In genomic region chr7:150879345-150879744, GRCh38 we compare ENCODE assay signal across 19 cellular contexts. TPM values are rescaled to one million over a fixed set of nuclear protein-coding genes. Genes with fewer than 3 reads are reported as not detected.
DNase-seq lines count a peak whose midpoint lies in the region; ATAC-seq and TF ChIP-seq lines count a peak whose summit lies in the region.
"Had no signal": no experiment of that assay in that cellular context is flagged by ENCODE, and none has a peak within 500 bp of the region (broad histone marks: within the 10 kb centered on the region; RNA-seq: fewer than 3 reads in every experiment).

No MANE protein-coding gene starts in this region.

- H3K27ac Mint-ChIP-seq in type B pancreatic cell: no peak overlapping the region
- H3K27ac Mint-ChIP-seq: activated CD4-positive, alpha-beta T cell treated with anti-CD3 and anti-CD28 coated beads, Interleukin-2, amount 10 ng/mL, durations not matched to agents 7 days and 5 days; activated naive CD4-positive, alpha-beta T cell treated with anti-CD3 and anti-CD28 coated beads for 36 hours had no signal

- TF ChIP-seq CTCF in HCT116 (IDR thresholded peaks at IDR 0.05 in 2 of 3, conservative IDR thresholded peaks at IDR 0.05 in 1 of 3; ENCODE audit: borderline replicate concordance in 1 of 3, insufficient read depth in 1 of 3, low read depth in 2 of 3, low read length in 2 of 3): no peak
- no peak for TF ChIP-seq CTCF in fibroblast of pulmonary artery (IDR thresholded peaks at IDR 0.05; ENCODE audit: low read length, missing control alignments)
- peak; percentile 23 for TF ChIP-seq CTCF in type B pancreatic cell (conservative IDR thresholded peaks at IDR 0.05)

- no peak overlapping the region for H3K4me3 Mint-ChIP-seq in type B pancreatic cell
- H3K4me3 Mint-ChIP-seq: activated CD4-positive, alpha-beta T cell treated with anti-CD3 and anti-CD28 coated beads, Interleukin-2, amount 10 ng/mL, durations not matched to agents 7 days and 5 days; activated naive CD4-positive, alpha-beta T cell treated with anti-CD3 and anti-CD28 coated beads for 36 hours had no signal

- H3K79me2 ChIP-seq in HCT116 (ENCODE audit: insufficient read depth, low read length): no peaks in the 10 kb centered on the region
- H3K79me2 ChIP-seq: parathyroid adenoma had no signal

- no peak overlapping the region for H3K9ac ChIP-seq in HCT116 (ENCODE audit: low read length)
- H3K9ac ChIP-seq: parathyroid adenoma had no signal

- TF ChIP-seq POLR2A in HCT116 (IDR thresholded peaks at IDR 0.05; ENCODE audit: borderline replicate concordance, extremely low read depth, insufficient read depth, insufficient read length): no peak

- no peak overlapping the region for H3K4me3 ChIP-seq in HCT116 (replicated peaks in 1 of 2; ENCODE audit: low read depth in 1 of 2, low read length in 2 of 2)
- no peak overlapping the region for H3K4me3 ChIP-seq in fibroblast of pulmonary artery (replicated peaks; ENCODE audit: low read depth, low read length)
- H3K4me3 ChIP-seq: SJCRH30 had no signal

- POLR2A ChIA-PET in HCT116 (lab: Charles Lee): no interaction called here

- no peak overlapping the region for H3K27ac ChIP-seq in HCT116 (ENCODE audit: low read depth, low read length)
- H3K27ac ChIP-seq: C4-2B, parathyroid adenoma, SJCRH30 had no signal

- ATAC-seq in HCT116 (no peak), GM21619 (IDR thresholded peaks at IDR 0.05; ENCODE audit: unreplicated experiment) (no peak)
- ATAC-seq: left cardiac atrium had no signal

- peak overlapping the region; percentile 12 for H3K4me2 ChIP-seq in HCT116 (ENCODE audit: low read length)

- H3K9me3 ChIP-seq in HCT116 (ENCODE audit: control insufficient read depth in 1 of 2, insufficient read depth in 1 of 2, low read depth in 1 of 2, low read length in 2 of 2): no peaks in the 10 kb centered on the region; a peak in 1 of 4 replicates

- no peaks in the 10 kb centered on the region for H3K27me3 ChIP-seq in HCT116 (ENCODE audit: insufficient read depth, low read length)
- H3K27me3 ChIP-seq: SJCRH30 had no signal

- H3K9me2 ChIP-seq in HCT116 (ENCODE audit: insufficient read depth): no peaks in the 10 kb centered on the region

- H3K9me3 Mint-ChIP-seq in type B pancreatic cell: no peaks in the 10 kb centered on the region

- intact Hi-C loops in HCT116 (cut with micrococcal nuclease): loop anchor here (5.0 to 10.0 kb wide), 2 partner anchors 102 to 425 kb away; partner anchors contain the start of gene GIMAP8

- no peaks in the 10 kb centered on the region for H4K20me1 ChIP-seq in HCT116 (ENCODE audit: insufficient read depth)

- peaks cover 24% of the 10 kb centered on the region for H3K27me3 Mint-ChIP-seq in type B pancreatic cell

- no peak for TF ChIP-seq RAD21 in HCT116 (IDR thresholded peaks at IDR 0.05; ENCODE audit: low read depth)

- H3K36me3 ChIP-seq in HCT116 (ENCODE audit: control insufficient read depth in 1 of 2, insufficient read depth in 2 of 2, low read length in 2 of 2): no peaks in the 10 kb centered on the region
- H3K36me3 ChIP-seq: SJCRH30 had no signal

- peaks cover 4% of the 10 kb centered on the region for H3K4me1 Mint-ChIP-seq in type B pancreatic cell (ENCODE audit: unreplicated experiment)

- DNase-seq in HCT116 (ENCODE audit: low read depth, low spot score) (no peak), SK-MEL-5 (ENCODE audit: low read depth, low spot score) (peak; percentile 80), fibroblast of pulmonary artery (ENCODE audit: low read depth) (peak; percentile 51), type B pancreatic cell (ENCODE audit: extremely low spot score, unreplicated experiment) (no peak), DMS153 treated with DMSO at 0.1 percent for 48 hours (lab: John Stamatoyannopoulos, UW; ENCODE audit: unreplicated experiment) (no peak), NCI-H187 (lab: John Stamatoyannopoulos, UW) (no peak)
- DNase-seq: activated CD4-positive, alpha-beta T cell treated with anti-CD3 and anti-CD28 coated beads, Interleukin-2, amount 10 ng/mL, durations not matched to agents 7 days and 5 days; activated naive CD4-positive, alpha-beta T cell treated with anti-CD3 and anti-CD28 coated beads for 36 hours; activated T-cell treated with anti-CD3 and anti-CD28 coated beads for 4 hours; DMS153; hypothalamus; left cardiac atrium; NCI-H1436; NCI-H226; SJCRH30; T1000 had no signal

- BruUV-seq in HCT116 (replicated peaks; lab: Mats Ljungman, UMichigan): no TSS peak

- RAD21 ChIA-PET in HCT116 (lab: Charles Lee; ENCODE audit: low non-redundant PET in 1 of 2, low total read pairs in 2 of 2, uncharacterized antibody in 2 of 2, unreplicated experiment in 2 of 2): no interaction called here

- in situ Hi-C loops in SK-MEL-5 (cut with HindIII; ENCODE audit: low pct_unique_long_range_greater_than_20kb, low sequenced_read_pairs): no loop called here

- no peaks in the 10 kb centered on the region for H3K36me3 Mint-ChIP-seq in type B pancreatic cell

- CTCF ChIA-PET in HCT116 (lab: Charles Lee): interaction anchor here (1.1 to 1.6 kb wide), 4 partner anchors 19 to 594 kb away, joined by 3 to 7 read pairs (median 4); no protein-coding TSS in a partner anchor

- peaks cover 0 to 20% of the 10 kb centered on the region in 2 experiments; a peak in 3 of 4 replicates for H3K4me1 ChIP-seq in HCT116 (ENCODE audit: control insufficient read depth in 1 of 2, insufficient read depth in 2 of 2, low read length in 2 of 2)
- H3K4me1 ChIP-seq: parathyroid adenoma, SJCRH30 had no signal

- H2AFZ ChIP-seq in HCT116 (ENCODE audit: low read depth, low read length, poor library complexity, severe bottlenecking): peak overlapping the region; percentile 72
- H2AFZ ChIP-seq: parathyroid adenoma had no signal

TF ChIP-seq in HCT116, 20 proteins besides CTCF, POLR2A, EP300 and RAD21:
- TF ChIP-seq ZBTB33 (IDR thresholded peaks at IDR 0.05; ENCODE audit: extremely low read depth, insufficient replicate concordance, low read length) (no peak), CBX3 (IDR thresholded peaks at IDR 0.05; ENCODE audit: low read depth) (no peak), JUND (IDR thresholded peaks at IDR 0.05) (no peak), SRF (IDR thresholded peaks at IDR 0.05; ENCODE audit: low read depth) (no peak), TCF7L2 (IDR thresholded peaks at IDR 0.05; ENCODE audit: borderline replicate concordance, extremely low read depth, insufficient read depth, insufficient read length) (no peak), ELF1 (IDR thresholded peaks at IDR 0.05; ENCODE audit: borderline replicate concordance, low read depth) (no peak), SP1 (IDR thresholded peaks at IDR 0.05; ENCODE audit: low read depth) (no peak), SIN3A (IDR thresholded peaks at IDR 0.05; ENCODE audit: low read depth) (no peak), EGR1 (IDR thresholded peaks at IDR 0.05; ENCODE audit: low read depth) (no peak), FOSL1 (IDR thresholded peaks at IDR 0.05; ENCODE audit: low read depth) (no peak), POLR2AphosphoS5 (IDR thresholded peaks at IDR 0.05; ENCODE audit: low read depth, low read length) (no peak), ZFX (IDR thresholded peaks at IDR 0.05) (no peak)
TF ChIP-seq in HCT116: peak in this region for 0.

RNA-seq across cellular contexts. Expression of gene AOC1, which starts 27.0 kb away (rescaled TPM):
- 0.37 TPM for total RNA-seq in HCT116 (2021; ENCODE audit: unreplicated experiment)
- 0.36 and 0.47 TPM in 2 replicates for polyA plus RNA-seq in HCT116 (2012)
- 0.05 and 0.21 TPM in 2 replicates for total RNA-seq in SK-MEL-5 (2014; rRNA removed; shearing (Covaris generic))
- 0.24 and 1.5 TPM in 2 replicates for polyA plus RNA-seq in SK-MEL-5 (2015; cell fraction: cytosol; rRNA removed)
- not detected in 2 replicates for polyA plus RNA-seq in SK-MEL-5 (2015; cell fraction: nucleus; rRNA removed)
- total RNA-seq in type B pancreatic cell (ENCODE audit: low replicate concordance): 21.4 and 26.2 TPM in 2 replicates
- total RNA-seq: activated CD4-positive, alpha-beta T cell treated with anti-CD3 and anti-CD28 coated beads, Interleukin-2, amount 10 ng/mL, durations not matched to agents 7 days and 5 days; activated naive CD4-positive, alpha-beta T cell treated with anti-CD3 and anti-CD28 coated beads for 36 hours; SJCRH30 had no signal

Comparison
In these comparisons a context has a peak if more than half of its experiments do, and no peak if none do; other contexts are left out.
1. DNase-seq: peak in SK-MEL-5 (single experiment) and fibroblast of pulmonary artery (single experiment); none in HCT116 (single experiment), type B pancreatic cell (single experiment), DMS153 treated with DMSO at 0.1 percent for 48 hours (single experiment) and NCI-H187 (0 of 2).
2. RNA of gene AOC1, which starts 27.0 kb away (total RNA-seq): 21.4 to 26.2 TPM in type B pancreatic cell; 0.37 TPM in HCT116 (single experiment) and 0.05 to 0.21 TPM in SK-MEL-5; every median in the first group is over 10 times any median in the second.